8 cellular contexts compared by ENCODE assay signal in genomic region chr2:132300574-132301378, GRCh38.
DNase-seq lines count a peak whose midpoint lies in the region; ATAC-seq and TF ChIP-seq lines count a peak whose summit lies in the region.
"Not testable (repeated sequence)": the region's sequence is repeated elsewhere in the genome, so short reads cannot be mapped to it uniquely, and the experiment has no call there.

No MANE protein-coding gene starts in this region.

- not testable (repeated sequence) for TF ChIP-seq CTCF in Calu3 (IDR thresholded peaks at IDR 0.05; ENCODE audit: unreplicated experiment); SU-DHL-6 (IDR thresholded peaks at IDR 0.05; ENCODE audit: insufficient read depth, low read length, poor library complexity, severe bottlenecking); lower lobe of right lung (IDR thresholded peaks at IDR 0.05)

- intact Hi-C loops in Calu3 (cut with micrococcal nuclease; ENCODE audit: unreplicated experiment); lower lobe of right lung (cut with DNase I): not testable (repeated sequence)

- not testable (repeated sequence) for H3K4me1 Mint-ChIP-seq in Calu3 (ENCODE audit: low read depth, unreplicated experiment); activated CD8-positive, alpha-beta memory T cell treated with anti-CD3 and anti-CD28 coated beads, Interleukin-2, amount 10 ng/mL, durations not matched to agents 7 days and 5 days; stimulated activated naive CD8-positive, alpha-beta T cell treated with anti-CD3 and anti-CD28 coated beads, Interleukin-15, amount 100 ng/mL, for 72 hours

- BruUV-seq in Calu3 (replicated peaks; lab: Mats Ljungman, UMichigan) = not testable (repeated sequence)

- CTCF ChIA-PET in Calu3 (lab: Charles Lee); activated CD8-positive, alpha-beta memory T cell treated with anti-CD3 and anti-CD28 coated beads, Interleukin-2, amount 10 ng/mL, durations not matched to agents 7 days and 5 days (lab: Charles Lee): not testable (repeated sequence)

- H3K4me3 ChIP-seq in Karpas-422 (ENCODE audit: low read length) = peak overlapping the region; percentile 36
- H3K4me3 ChIP-seq in SU-DHL-6 (ENCODE audit: insufficient read depth, low read length, poor library complexity, severe bottlenecking) = peak overlapping the region; percentile 18
- H3K4me3 ChIP-seq in adipocyte (ENCODE audit: low read length) = peak overlapping the region; percentile 23
- peak overlapping the region; percentile 11 for H3K4me3 ChIP-seq in lower lobe of right lung

- H3K9me3 Mint-ChIP-seq in Calu3 (ENCODE audit: low read depth, unreplicated experiment); activated CD8-positive, alpha-beta memory T cell treated with anti-CD3 and anti-CD28 coated beads, Interleukin-2, amount 10 ng/mL, durations not matched to agents 7 days and 5 days (ENCODE audit: low read depth); stimulated activated naive CD8-positive, alpha-beta T cell treated with anti-CD3 and anti-CD28 coated beads, Interleukin-15, amount 100 ng/mL, for 72 hours: not testable (repeated sequence)

- DNase-seq in Calu3 (peak; percentile 3), Karpas-422 (peak; percentile 40)
- DNase-seq in activated CD8-positive, alpha-beta memory T cell treated with anti-CD3 and anti-CD28 coated beads, Interleukin-2, amount 10 ng/mL, durations not matched to agents 7 days and 5 days; adipocyte (ENCODE audit: low read depth); lower lobe of right lung; stimulated activated naive CD8-positive, alpha-beta T cell treated with anti-CD3 and anti-CD28 coated beads, Interleukin-15, amount 100 ng/mL, for 72 hours: not testable (repeated sequence)

- H3F3A ChIP-seq in SU-DHL-6 (ENCODE audit: insufficient read depth) = not testable (repeated sequence)

- not testable (repeated sequence) for H3K27ac Mint-ChIP-seq in Calu3 (ENCODE audit: unreplicated experiment)
- peak overlapping the region; percentile 80 for H3K27ac Mint-ChIP-seq in activated CD8-positive, alpha-beta memory T cell treated with anti-CD3 and anti-CD28 coated beads, Interleukin-2, amount 10 ng/mL, durations not matched to agents 7 days and 5 days
- peak overlapping the region; percentile 34 to 90 for H3K27ac Mint-ChIP-seq in stimulated activated naive CD8-positive, alpha-beta T cell treated with anti-CD3 and anti-CD28 coated beads, Interleukin-15, amount 100 ng/mL, for 72 hours

- peaks cover 13% of the 10 kb centered on the region for H3K27me3 Mint-ChIP-seq in Calu3 (ENCODE audit: unreplicated experiment)
- H3K27me3 Mint-ChIP-seq in activated CD8-positive, alpha-beta memory T cell treated with anti-CD3 and anti-CD28 coated beads, Interleukin-2, amount 10 ng/mL, durations not matched to agents 7 days and 5 days = not testable (repeated sequence)
- peaks cover 22% of the 10 kb centered on the region for H3K27me3 Mint-ChIP-seq in stimulated activated naive CD8-positive, alpha-beta T cell treated with anti-CD3 and anti-CD28 coated beads, Interleukin-15, amount 100 ng/mL, for 72 hours

- H3K79me2 ChIP-seq in Karpas-422 (ENCODE audit: low read length); SU-DHL-6 (ENCODE audit: insufficient read depth, low read length): not testable (repeated sequence)

- peak overlapping the region; percentile 61 for H3K27ac ChIP-seq in Karpas-422 (ENCODE audit: low read length)
- not testable (repeated sequence) for H3K27ac ChIP-seq in SU-DHL-6 (ENCODE audit: low read depth, low read length); lower lobe of right lung

- H2AFZ ChIP-seq in Karpas-422 (ENCODE audit: low read length) = not testable (repeated sequence)
- peak overlapping the region; percentile 64 for H2AFZ ChIP-seq in SU-DHL-6 (ENCODE audit: low read depth, low read length, severe bottlenecking)

- H3K27me3 ChIP-seq in Karpas-422 (ENCODE audit: low read length); SU-DHL-6 (ENCODE audit: low read length); adipocyte (replicated peaks; ENCODE audit: control insufficient read depth, insufficient read depth, low read length); lower lobe of right lung (ENCODE audit: low read depth): not testable (repeated sequence)

- peak; percentile 70 for ATAC-seq in GM19035 (IDR thresholded peaks at IDR 0.05; ENCODE audit: unreplicated experiment)
- ATAC-seq in activated CD8-positive, alpha-beta memory T cell treated with anti-CD3 and anti-CD28 coated beads, Interleukin-2, amount 10 ng/mL, durations not matched to agents 7 days and 5 days; lower lobe of right lung; stimulated activated naive CD8-positive, alpha-beta T cell treated with anti-CD3 and anti-CD28 coated beads, Interleukin-15, amount 100 ng/mL, for 72 hours: not testable (repeated sequence)

- peak overlapping the region; percentile 68 for H3K4me2 ChIP-seq in Karpas-422 (ENCODE audit: low read depth, low read length, poor library complexity, severe bottlenecking)
- H3K4me2 ChIP-seq in SU-DHL-6 (ENCODE audit: low read depth, low read length, poor library complexity, severe bottlenecking) = peak overlapping the region; percentile 57

- H3K4me1 ChIP-seq in Karpas-422 (ENCODE audit: low read length) = peaks cover 12% of the 10 kb centered on the region
- not testable (repeated sequence) for H3K4me1 ChIP-seq in adipocyte (ENCODE audit: control insufficient read depth, insufficient read depth, low read length); lower lobe of right lung

- H3K36me3 Mint-ChIP-seq in Calu3 (ENCODE audit: insufficient read depth, unreplicated experiment); activated CD8-positive, alpha-beta memory T cell treated with anti-CD3 and anti-CD28 coated beads, Interleukin-2, amount 10 ng/mL, durations not matched to agents 7 days and 5 days: not testable (repeated sequence)

- H3K9ac ChIP-seq in Karpas-422 (ENCODE audit: low read length) (peak overlapping the region; percentile 60), SU-DHL-6 (ENCODE audit: low read length) (peak overlapping the region; percentile 33; the same call in 1 of the 2 replicates)
- not testable (repeated sequence) for H3K9ac ChIP-seq in adipocyte (ENCODE audit: low read length)

- peak overlapping the region; percentile 57 for H3K4me3 Mint-ChIP-seq in Calu3 (ENCODE audit: low read depth, unreplicated experiment)
- H3K4me3 Mint-ChIP-seq in activated CD8-positive, alpha-beta memory T cell treated with anti-CD3 and anti-CD28 coated beads, Interleukin-2, amount 10 ng/mL, durations not matched to agents 7 days and 5 days = peak overlapping the region; percentile 76
- H3K4me3 Mint-ChIP-seq in stimulated activated naive CD8-positive, alpha-beta T cell treated with anti-CD3 and anti-CD28 coated beads, Interleukin-15, amount 100 ng/mL, for 72 hours = peak overlapping the region; percentile 71 to 75

- not testable (repeated sequence) for H3K9me3 ChIP-seq in Karpas-422 (ENCODE audit: low read length); SU-DHL-6 (ENCODE audit: insufficient read depth, low read length); adipocyte (ENCODE audit: control insufficient read depth, low read length); lower lobe of right lung

- H3K36me3 ChIP-seq in Karpas-422 (ENCODE audit: insufficient read depth, low read length); SU-DHL-6 (ENCODE audit: low read length); adipocyte (ENCODE audit: control insufficient read depth, insufficient read depth, low read length, severe bottlenecking); lower lobe of right lung: not testable (repeated sequence)

- not testable (repeated sequence) for H3K9me2 ChIP-seq in Karpas-422 (replicated peaks; ENCODE audit: insufficient read depth, low read length); SU-DHL-6 (replicated peaks; ENCODE audit: insufficient read depth, low read length)

- not testable (repeated sequence) for H4K20me1 ChIP-seq in Karpas-422 (ENCODE audit: insufficient read depth, low read depth, low read length); SU-DHL-6 (ENCODE audit: low read depth, low read length)
